ENCODE assay signal across 14 cellular contexts in the genomic region with DNA sequence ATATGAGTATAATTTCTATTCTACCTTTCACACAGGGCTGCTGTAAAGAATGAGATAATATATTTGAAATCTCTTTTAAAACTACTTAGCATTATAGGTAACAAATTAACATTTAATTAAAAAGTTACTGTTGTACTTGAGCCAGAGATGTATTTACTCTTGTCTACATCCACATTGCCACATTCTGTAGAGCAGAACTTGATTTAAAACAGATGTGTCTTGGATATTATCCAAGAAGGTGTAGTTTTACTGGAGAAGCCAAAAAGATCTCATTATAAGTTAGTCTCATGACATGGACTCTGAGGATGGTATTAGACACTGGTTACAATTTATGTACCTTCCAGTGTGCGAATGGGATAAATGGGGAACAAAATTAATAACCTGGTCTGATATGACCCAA.
A peak's percentile ranks its signal among the peaks of the same experiment; 100 is the strongest.
DNase-seq lines count a peak whose midpoint lies in the region; ATAC-seq and TF ChIP-seq lines count a peak whose summit lies in the region.
"Had no signal": no experiment of that assay in that cellular context is flagged by ENCODE, and none has a peak within 500 bp of the region (broad histone marks: within the 10 kb centered on the region; RNA-seq: fewer than 3 reads in every experiment).

No MANE protein-coding gene starts in this region.

- H3K27ac Mint-ChIP-seq in CD14-positive monocyte (no peak overlapping the region), HFFc6 (no peak overlapping the region)
- H3K27ac Mint-ChIP-seq: CD4-positive, CD25-positive, alpha-beta regulatory T cell had no signal

- ATAC-seq in SK-N-SH treated with all-trans-retinoic acid at 6 μM for 48 hours (no peak; the same call in 2 of the 3 replicates), HG03354 (IDR thresholded peaks at IDR 0.05; ENCODE audit: poor library complexity, severe bottlenecking, unreplicated experiment) (no peak)

- no peaks in the 10 kb centered on the region for H3K4me1 Mint-ChIP-seq in CD14-positive monocyte
- no peaks in the 10 kb centered on the region for H3K4me1 Mint-ChIP-seq in HFFc6 (ENCODE audit: low read depth)
- H3K4me1 Mint-ChIP-seq: CD4-positive, CD25-positive, alpha-beta regulatory T cell had no signal

- no peaks in the 10 kb centered on the region for H3K36me3 Mint-ChIP-seq in CD14-positive monocyte
- no peaks in the 10 kb centered on the region for H3K36me3 Mint-ChIP-seq in HFFc6 (ENCODE audit: low read depth)
- H3K36me3 Mint-ChIP-seq: CD4-positive, CD25-positive, alpha-beta regulatory T cell had no signal

- no peak for TF ChIP-seq CTCF in fibroblast of mammary gland (conservative IDR thresholded peaks at IDR 0.05; ENCODE audit: control insufficient read depth, insufficient read depth, low read depth, low read length)
- TF ChIP-seq CTCF in CD14-positive monocyte (IDR thresholded peaks at IDR 0.05) = no peak
- TF ChIP-seq CTCF in HFFc6 (IDR thresholded peaks at IDR 0.05) = no peak

- no peak overlapping the region for H3K4me3 Mint-ChIP-seq in CD14-positive monocyte
- no peak overlapping the region for H3K4me3 Mint-ChIP-seq in HFFc6
- H3K4me3 Mint-ChIP-seq: CD4-positive, CD25-positive, alpha-beta regulatory T cell had no signal

- intact Hi-C loops in CD14-positive monocyte (cut with micrococcal nuclease) = no loop called here

- DNase-seq in NCI-H69 (lab: John Stamatoyannopoulos, UW) (peak; percentile 32), fibroblast of mammary gland (ENCODE audit: low read depth) (peak; percentile 55), NOMO-1 treated with dmso at 0.1 percent for 144 hours (lab: John Stamatoyannopoulos, UW; ENCODE audit: unreplicated experiment) (no peak), CD14-positive monocyte (ENCODE audit: low spot score) (no peak), HFFc6 (no peak)
- DNase-seq: AML-193; Calu3; CD4-positive, CD25-positive, alpha-beta regulatory T cell; DND-41; GDM1 had no signal

- no peak overlapping the region for H3K4me3 ChIP-seq in fibroblast of mammary gland (ENCODE audit: control insufficient read depth, low read depth, low read length)
- H3K4me3 ChIP-seq: BLaER1, HAP-1 had no signal

- H3K27me3 Mint-ChIP-seq in CD14-positive monocyte (ENCODE audit: low read depth in 3 of 3) (peaks cover 0 to 1% (median 0%) of the 10 kb centered on the region in 3 donors), HFFc6 (ENCODE audit: insufficient read depth) (no peaks in the 10 kb centered on the region)
- H3K27me3 Mint-ChIP-seq: CD4-positive, CD25-positive, alpha-beta regulatory T cell had no signal

- H3K9me3 Mint-ChIP-seq in CD14-positive monocyte (peaks cover 0 to 5% (median 0%) of the 10 kb centered on the region in 7 donors), HFFc6 (peaks cover 22% of the 10 kb centered on the region)

TF ChIP-seq in SK-N-SH treated with all-trans-retinoic acid at 6 μM for 48 hours, 23 proteins besides CTCF, POLR2A, EP300 and RAD21:
- TF ChIP-seq, protein P1, sequence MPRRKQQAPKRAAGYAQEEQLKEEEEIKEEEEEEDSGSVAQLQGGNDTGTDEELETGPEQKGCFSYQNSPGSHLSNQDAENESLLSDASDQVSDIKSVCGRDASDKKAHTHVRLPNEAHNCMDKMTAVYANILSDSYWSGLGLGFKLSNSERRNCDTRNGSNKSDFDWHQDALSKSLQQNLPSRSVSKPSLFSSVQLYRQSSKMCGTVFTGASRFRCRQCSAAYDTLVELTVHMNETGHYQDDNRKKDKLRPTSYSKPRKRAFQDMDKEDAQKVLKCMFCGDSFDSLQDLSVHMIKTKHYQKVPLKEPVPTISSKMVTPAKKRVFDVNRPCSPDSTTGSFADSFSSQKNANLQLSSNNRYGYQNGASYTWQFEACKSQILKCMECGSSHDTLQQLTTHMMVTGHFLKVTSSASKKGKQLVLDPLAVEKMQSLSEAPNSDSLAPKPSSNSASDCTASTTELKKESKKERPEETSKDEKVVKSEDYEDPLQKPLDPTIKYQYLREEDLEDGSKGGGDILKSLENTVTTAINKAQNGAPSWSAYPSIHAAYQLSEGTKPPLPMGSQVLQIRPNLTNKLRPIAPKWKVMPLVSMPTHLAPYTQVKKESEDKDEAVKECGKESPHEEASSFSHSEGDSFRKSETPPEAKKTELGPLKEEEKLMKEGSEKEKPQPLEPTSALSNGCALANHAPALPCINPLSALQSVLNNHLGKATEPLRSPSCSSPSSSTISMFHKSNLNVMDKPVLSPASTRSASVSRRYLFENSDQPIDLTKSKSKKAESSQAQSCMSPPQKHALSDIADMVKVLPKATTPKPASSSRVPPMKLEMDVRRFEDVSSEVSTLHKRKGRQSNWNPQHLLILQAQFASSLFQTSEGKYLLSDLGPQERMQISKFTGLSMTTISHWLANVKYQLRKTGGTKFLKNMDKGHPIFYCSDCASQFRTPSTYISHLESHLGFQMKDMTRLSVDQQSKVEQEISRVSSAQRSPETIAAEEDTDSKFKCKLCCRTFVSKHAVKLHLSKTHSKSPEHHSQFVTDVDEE (CRISPR knock-in tag; IDR thresholded peaks at IDR 0.05) = peak; percentile 36; the same call in 1 of the 2 replicates
- TF ChIP-seq ISL1 (CRISPR knock-in tag; IDR thresholded peaks at IDR 0.05) (peak; percentile 46; the same call in 1 of the 2 replicates), TCF4 (CRISPR knock-in tag; IDR thresholded peaks at IDR 0.05; ENCODE audit: borderline replicate concordance) (peak; percentile 75), PPARA (CRISPR knock-in tag; IDR thresholded peaks at IDR 0.05; ENCODE audit: borderline replicate concordance) (no peak)
- TF ChIP-seq, protein P2, sequence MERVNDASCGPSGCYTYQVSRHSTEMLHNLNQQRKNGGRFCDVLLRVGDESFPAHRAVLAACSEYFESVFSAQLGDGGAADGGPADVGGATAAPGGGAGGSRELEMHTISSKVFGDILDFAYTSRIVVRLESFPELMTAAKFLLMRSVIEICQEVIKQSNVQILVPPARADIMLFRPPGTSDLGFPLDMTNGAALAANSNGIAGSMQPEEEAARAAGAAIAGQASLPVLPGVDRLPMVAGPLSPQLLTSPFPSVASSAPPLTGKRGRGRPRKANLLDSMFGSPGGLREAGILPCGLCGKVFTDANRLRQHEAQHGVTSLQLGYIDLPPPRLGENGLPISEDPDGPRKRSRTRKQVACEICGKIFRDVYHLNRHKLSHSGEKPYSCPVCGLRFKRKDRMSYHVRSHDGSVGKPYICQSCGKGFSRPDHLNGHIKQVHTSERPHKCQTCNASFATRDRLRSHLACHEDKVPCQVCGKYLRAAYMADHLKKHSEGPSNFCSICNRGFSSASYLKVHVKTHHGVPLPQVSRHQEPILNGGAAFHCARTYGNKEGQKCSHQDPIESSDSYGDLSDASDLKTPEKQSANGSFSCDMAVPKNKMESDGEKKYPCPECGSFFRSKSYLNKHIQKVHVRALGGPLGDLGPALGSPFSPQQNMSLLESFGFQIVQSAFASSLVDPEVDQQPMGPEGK (CRISPR knock-in tag; IDR thresholded peaks at IDR 0.05; ENCODE audit: borderline replicate concordance) = no peak

Comparison
In these comparisons a context has a peak if more than half of its experiments do, and no peak if none do; other contexts are left out.
1. DNase-seq: peak in NCI-H69 (single experiment) and fibroblast of mammary gland (single experiment); none in NOMO-1 treated with dmso at 0.1 percent for 144 hours (single experiment), CD14-positive monocyte (single experiment) and HFFc6 (single experiment).